13 cellular contexts compared by ENCODE assay signal in the genomic region with DNA sequence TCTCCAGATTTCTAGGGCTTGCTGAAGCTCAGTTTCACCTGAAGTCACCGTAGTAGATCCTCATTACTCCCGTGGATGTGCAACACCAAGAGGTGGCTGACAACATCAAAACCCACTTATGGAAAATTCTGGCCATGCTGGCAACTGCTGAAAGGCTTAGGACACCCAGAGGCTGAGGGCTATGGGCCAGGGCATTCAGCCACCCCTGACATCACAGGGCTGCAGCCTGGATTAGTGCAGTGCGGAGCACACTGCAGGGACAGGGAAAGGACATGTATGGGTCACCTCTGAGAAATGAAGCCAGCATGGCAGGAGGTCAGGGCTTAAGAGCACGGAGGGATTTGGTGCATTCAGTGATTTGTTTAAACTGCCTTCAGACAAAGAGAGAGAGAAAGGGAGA.
DNase-seq lines count a peak whose midpoint lies in the region; TF ChIP-seq lines count a peak whose summit lies in the region.
"Had no signal": no experiment of that assay in that cellular context is flagged by ENCODE, and none has a peak within 500 bp of the region (broad histone marks: within the 10 kb centered on the region; RNA-seq: fewer than 3 reads in every experiment).

No MANE protein-coding gene starts in this region.

- no peak overlapping the region for H4K91ac ChIP-seq in neuronal stem cell (ENCODE audit: low read depth, low read length, poor library complexity)

- TF ChIP-seq CTCF in left ventricle myocardium inferior (IDR thresholded peaks at IDR 0.05; ENCODE audit: borderline replicate concordance), result no peak

- H3K14ac ChIP-seq in neuronal stem cell (ENCODE audit: low read length), result no peak overlapping the region

- H4K8ac ChIP-seq in neuronal stem cell (ENCODE audit: low read depth, low read length), result no peak overlapping the region

- no peak overlapping the region for H2BK12ac ChIP-seq in neuronal stem cell (ENCODE audit: low read length)

- no peak overlapping the region for H2AK5ac ChIP-seq in neuronal stem cell (ENCODE audit: low read depth, low read length)

- no peak overlapping the region for H3K27ac ChIP-seq in BLaER1 treated with 17β-estradiol and CSF1 and Interleukin-3, amounts not matched to agents 10 nM and 100 nM
- peak overlapping the region; percentile 59 for H3K27ac ChIP-seq in SJCRH30
- no peak overlapping the region for H3K27ac ChIP-seq in left ventricle myocardium inferior (replicated peaks)
- H3K27ac ChIP-seq in neuronal stem cell (replicated peaks; ENCODE audit: low read length), result no peak overlapping the region
- H3K27ac ChIP-seq: RWPE1 had no signal

- H4K20me1 ChIP-seq in BLaER1 treated with 17β-estradiol and CSF1 and Interleukin-3, amounts not matched to agents 10 nM and 100 nM, result no peaks in the 10 kb centered on the region

- WGBS in neuronal stem cell (ENCODE audit: extremely low coverage in 2 of 2, insufficient read length in 2 of 2, insufficient replicate concordance in 1 of 2), 2 donors, result no CpG with 5 or more reads among the region's 4 CpGs

- no peaks in the 10 kb centered on the region for H3K27me3 ChIP-seq in BLaER1 treated with 17β-estradiol and CSF1 and Interleukin-3, amounts not matched to agents 10 nM and 100 nM
- no peaks in the 10 kb centered on the region for H3K27me3 ChIP-seq in SJCRH30
- H3K27me3 ChIP-seq in left ventricle myocardium inferior (ENCODE audit: low read depth), result no peaks in the 10 kb centered on the region
- no peaks in the 10 kb centered on the region for H3K27me3 ChIP-seq in neuronal stem cell (ENCODE audit: control insufficient read depth in 3 of 3, insufficient read depth in 3 of 3, low read depth in 1 of 3, low read length in 3 of 3)

- H2BK15ac ChIP-seq in neuronal stem cell (ENCODE audit: low read length), result no peak overlapping the region

- no peaks in the 10 kb centered on the region for H3K36me3 ChIP-seq in BLaER1 treated with 17β-estradiol and CSF1 and Interleukin-3, amounts not matched to agents 10 nM and 100 nM
- H3K36me3 ChIP-seq in SJCRH30 (no peaks in the 10 kb centered on the region), left ventricle myocardium inferior (no peaks in the 10 kb centered on the region), neuronal stem cell (replicated peaks in 1 of 2; ENCODE audit: control insufficient read depth in 2 of 2, insufficient read depth in 2 of 2, low read length in 2 of 2) (no peaks in the 10 kb centered on the region)

- H3K4ac ChIP-seq in neuronal stem cell (ENCODE audit: low read length), result no peak overlapping the region

- intact Hi-C loops in left ventricle myocardium inferior (cut with micrococcal nuclease), result no loop called here

- H3K79me1 ChIP-seq in neuronal stem cell (ENCODE audit: low read depth, low read length), result no peaks in the 10 kb centered on the region

- peaks cover 13 to 29% (median 20%) of the 10 kb centered on the region in 10 experiments for H3K4me1 ChIP-seq in BLaER1 treated with 17β-estradiol and CSF1 and Interleukin-3, amounts not matched to agents 10 nM and 100 nM
- peaks cover 18% of the 10 kb centered on the region for H3K4me1 ChIP-seq in SJCRH30
- no peaks in the 10 kb centered on the region for H3K4me1 ChIP-seq in left ventricle myocardium inferior
- H3K4me1 ChIP-seq in neuronal stem cell (ENCODE audit: control insufficient read depth in 2 of 2, insufficient read depth in 1 of 2, low read depth in 1 of 2, low read length in 2 of 2), result no peaks in the 10 kb centered on the region

- DNase-seq in SJCRH30 (peak in 1 of 2 experiments; percentile 19), left ventricle myocardium inferior (peak; percentile 47), neuronal stem cell (ENCODE audit: low spot score) (no peak), EL (no peak), NCI-H2227 treated with DMSO at 0.1 percent for 48 hours (lab: John Stamatoyannopoulos, UW) (no peak), inferior parietal cortex (ENCODE audit: extremely low spot score) (no peak)
- DNase-seq: Karpas-422; NCI-H1417 treated with DMSO at 0.1 percent for 48 hours; NCI-H1930; NCI-H510A; NK-92 treated with Interleukin-12 subunit alpha and Interleukin-12 subunit beta, amount 100 ng/mL, for 24 hours had no signal

- no peak overlapping the region for H3K4me3 ChIP-seq in BLaER1 treated with 17β-estradiol and CSF1 and Interleukin-3, amounts not matched to agents 10 nM and 100 nM
- H3K4me3 ChIP-seq in SJCRH30 (no peak overlapping the region), left ventricle myocardium inferior (no peak overlapping the region), neuronal stem cell (ENCODE audit: low read length in 2 of 2) (no peak overlapping the region)

- H3K18ac ChIP-seq in neuronal stem cell (ENCODE audit: low read length), result peak overlapping the region; percentile 11

- H3K9me3 ChIP-seq in BLaER1 treated with 17β-estradiol and CSF1 and Interleukin-3, amounts not matched to agents 10 nM and 100 nM (replicated peaks in 1 of 11), result peaks cover 0 to 16% (median 5%) of the 10 kb centered on the region in 11 experiments; a peak in 7 of 22 replicates
- no peaks in the 10 kb centered on the region for H3K9me3 ChIP-seq in SJCRH30 (replicated peaks)
- no peaks in the 10 kb centered on the region for H3K9me3 ChIP-seq in left ventricle myocardium inferior (replicated peaks)
- H3K9me3 ChIP-seq in neuronal stem cell (replicated peaks in 1 of 2; ENCODE audit: control insufficient read depth in 2 of 2, insufficient read depth in 1 of 2, low read depth in 1 of 2, low read length in 2 of 2), result peaks cover 0 to 2% of the 10 kb centered on the region in 2 donors

- no peak overlapping the region for H2BK5ac ChIP-seq in neuronal stem cell (ENCODE audit: low read length)

- no peak overlapping the region for H2AFZ ChIP-seq in neuronal stem cell (ENCODE audit: low read length)

- H3K23ac ChIP-seq in neuronal stem cell (ENCODE audit: low read depth, low read length, poor library complexity), result no peak overlapping the region

- H3K4me2 ChIP-seq in BLaER1 treated with 17β-estradiol and CSF1 and Interleukin-3, amounts not matched to agents 10 nM and 100 nM, result peak overlapping the region in 9 of 11 experiments; percentile 24 to 66 (median 35); a peak in 8 of 22 replicates
- no peak overlapping the region for H3K4me2 ChIP-seq in neuronal stem cell (ENCODE audit: insufficient read depth, low read length, poor library complexity, severe bottlenecking)

- H3K9ac ChIP-seq in BLaER1 treated with 17β-estradiol and CSF1 and Interleukin-3, amounts not matched to agents 10 nM and 100 nM, result no peak overlapping the region
- H3K9ac ChIP-seq in neuronal stem cell (ENCODE audit: low read depth, low read length, poor library complexity), result no peak overlapping the region

- no peak overlapping the region for H2BK120ac ChIP-seq in neuronal stem cell (ENCODE audit: low read depth, low read length)
